ENCODE assay signal across 7 cellular contexts in genomic region chr2:129933387-129933786, GRCh38. TPM values are rescaled to one million over a fixed set of nuclear protein-coding genes. Genes with fewer than 3 reads are reported as not detected.
"Had no signal": no experiment of that assay in that cellular context is flagged by ENCODE, and none has a peak within 500 bp of the region (broad histone marks: within the 10 kb centered on the region; RNA-seq: fewer than 3 reads in every experiment).

No MANE protein-coding gene starts in this region.

RNA-seq across cellular contexts. Expression of gene RAB6C, which starts 46.1 kb away (rescaled TPM):
- total RNA-seq: activated B cell treated with CpG ODN at 0.5 μM for 24 hours; activated CD4-positive, alpha-beta T cell treated with anti-CD3 and anti-CD28 coated beads, Interleukin-2, amount 10 ng/mL, durations not matched to agents 24 days and 14 days; activated naive CD4-positive, alpha-beta T cell treated with anti-CD3 and anti-CD28 coated beads, Interleukin-2, amount 50 U/mL, for 72 hours; activated T-helper 1 cell treated with anti-CD3 and anti-CD28 coated beads, Interleukin-12 subunit alpha, Interleukin-12 subunit beta, Interleukin-2, Interleukin-4 antibody, amounts not matched to agents 30 ng/mL and 10 ng/mL and 1 ng/mL, durations not matched to agents 14 hours and 24 hours and 36 hours; MCF 10A; SK-MEL-5; T-helper 17 cell had no signal
